Comparison of ENCODE assay signal across 9 cellular contexts in the genomic region with DNA sequence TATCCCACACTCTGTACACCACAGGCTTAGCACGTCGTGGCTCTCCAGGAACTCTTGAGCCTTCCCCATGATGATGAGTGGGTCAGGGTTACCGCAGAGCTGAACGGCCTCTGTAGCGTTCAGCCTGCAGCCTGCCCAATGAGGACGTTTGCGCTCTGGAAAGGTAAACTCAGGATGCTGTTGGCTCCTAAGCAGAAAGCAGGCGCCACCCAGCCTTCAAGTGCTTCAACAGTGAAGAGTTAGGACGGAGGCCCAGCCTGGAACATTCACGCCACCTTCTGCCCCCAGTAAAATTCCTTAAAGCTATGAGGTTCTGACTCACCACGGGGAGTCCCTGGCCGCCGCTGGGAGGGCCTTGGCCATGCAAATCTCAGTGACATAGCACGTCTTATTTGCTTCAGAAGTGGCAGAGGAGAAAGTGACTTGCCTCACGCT.
A peak's percentile ranks its signal among the peaks of the same experiment; 100 is the strongest.
DNase-seq lines count a peak whose midpoint lies in the region; ATAC-seq, FAIRE-seq and TF ChIP-seq lines count a peak whose summit lies in the region.
"Had no signal": no experiment of that assay in that cellular context is flagged by ENCODE, and none has a peak within 500 bp of the region (broad histone marks: within the 10 kb centered on the region; RNA-seq: fewer than 3 reads in every experiment).

No MANE protein-coding gene starts in this region.

- H3K27me3 Mint-ChIP-seq in nephron progenitor cell (ENCODE audit: low read depth, poor library complexity) (peaks cover 13% of the 10 kb centered on the region), Calu3 (ENCODE audit: unreplicated experiment) (no peaks in the 10 kb centered on the region)
- H3K27me3 Mint-ChIP-seq: activated naive CD8-positive, alpha-beta T cell treated with anti-CD3 and anti-CD28 coated beads, Interleukin-2, amount 10 ng/mL, durations not matched to agents 7 days and 5 days had no signal

- H3K9me3 Mint-ChIP-seq in nephron progenitor cell (no peaks in the 10 kb centered on the region), Calu3 (ENCODE audit: low read depth, unreplicated experiment) (no peaks in the 10 kb centered on the region)
- H3K9me3 Mint-ChIP-seq: activated naive CD8-positive, alpha-beta T cell treated with anti-CD3 and anti-CD28 coated beads, Interleukin-2, amount 10 ng/mL, durations not matched to agents 7 days and 5 days had no signal

- no peak for ATAC-seq in HG03159 (IDR thresholded peaks at IDR 0.05; ENCODE audit: unreplicated experiment)

- no peak for FAIRE-seq in HTR-8/SVneo (lab: Jason Lieb, UNC)

- no TSS peak for BruUV-seq in Calu3 (replicated peaks; lab: Mats Ljungman, UMichigan)

- H3K4me3 Mint-ChIP-seq in nephron progenitor cell, result no peak overlapping the region
- no peak overlapping the region for H3K4me3 Mint-ChIP-seq in Calu3 (ENCODE audit: low read depth, unreplicated experiment)
- H3K4me3 Mint-ChIP-seq: activated naive CD8-positive, alpha-beta T cell treated with anti-CD3 and anti-CD28 coated beads, Interleukin-2, amount 10 ng/mL, durations not matched to agents 7 days and 5 days had no signal

- H3K36me3 Mint-ChIP-seq in nephron progenitor cell (ENCODE audit: low read depth) (peaks cover 67% of the 10 kb centered on the region), Calu3 (ENCODE audit: insufficient read depth, unreplicated experiment) (no peaks in the 10 kb centered on the region)
- H3K36me3 Mint-ChIP-seq: activated naive CD8-positive, alpha-beta T cell treated with anti-CD3 and anti-CD28 coated beads, Interleukin-2, amount 10 ng/mL, durations not matched to agents 7 days and 5 days had no signal

- intact Hi-C loops in Calu3 (cut with micrococcal nuclease; ENCODE audit: unreplicated experiment), result no loop called here

- peaks cover 36% of the 10 kb centered on the region for H3K4me1 Mint-ChIP-seq in nephron progenitor cell
- no peaks in the 10 kb centered on the region for H3K4me1 Mint-ChIP-seq in Calu3 (ENCODE audit: low read depth, unreplicated experiment)

- peak overlapping the region; percentile 23 for H3K27ac Mint-ChIP-seq in nephron progenitor cell
- no peak overlapping the region for H3K27ac Mint-ChIP-seq in Calu3 (ENCODE audit: unreplicated experiment)
- H3K27ac Mint-ChIP-seq: activated naive CD8-positive, alpha-beta T cell treated with anti-CD3 and anti-CD28 coated beads, Interleukin-2, amount 10 ng/mL, durations not matched to agents 7 days and 5 days had no signal

- TF ChIP-seq CTCF in nephron progenitor cell (IDR thresholded peaks at IDR 0.05) (no peak), Calu3 (IDR thresholded peaks at IDR 0.05; ENCODE audit: unreplicated experiment) (no peak)

- DNase-seq in ELR (ENCODE audit: low read depth) (peak; percentile 88), HTR-8/SVneo (ENCODE audit: insufficient read length, low spot score) (peak; percentile 73), dedifferentiated amniotic fluid mesenchymal stem cell (ENCODE audit: extremely low spot score) (peak; percentile 54), nephron progenitor cell (peak; percentile 16), Calu3 (no peak), SK-N-DZ (ENCODE audit: low spot score) (no peak), DMS114 treated with DMSO at 0.1 percent for 48 hours (lab: John Stamatoyannopoulos, UW; ENCODE audit: unreplicated experiment) (no peak)
- DNase-seq: activated naive CD8-positive, alpha-beta T cell treated with anti-CD3 and anti-CD28 coated beads, Interleukin-2, amount 10 ng/mL, durations not matched to agents 7 days and 5 days had no signal

- CTCF ChIA-PET in Calu3 (lab: Charles Lee), result no interaction called here

Comparison
In these comparisons a context has a peak if more than half of its experiments do, and no peak if none do; other contexts are left out.
1. DNase-seq: peak in ELR (single experiment), HTR-8/SVneo (single experiment), dedifferentiated amniotic fluid mesenchymal stem cell (single experiment) and nephron progenitor cell (single experiment); none in Calu3 (single experiment), SK-N-DZ (single experiment) and DMS114 treated with DMSO at 0.1 percent for 48 hours (single experiment).